18 cellular contexts compared by ENCODE assay signal in genomic region chr5:43947870-43948269, GRCh38.
"Had no signal": no experiment of that assay in that cellular context is flagged by ENCODE, and none has a peak within 500 bp of the region (broad histone marks: within the 10 kb centered on the region; RNA-seq: fewer than 3 reads in every experiment).

No MANE protein-coding gene starts in this region.

- H3K27ac ChIP-seq: cardiac muscle cell, dorsolateral prefrontal cortex, gastrocnemius medialis, ovary, right lobe of liver, testis, upper lobe of left lung had no signal

- ATAC-seq: gastrocnemius medialis; left cardiac atrium; naive thymus-derived CD4-positive, alpha-beta T cell; right lobe of liver; stimulated activated naive CD8-positive, alpha-beta T cell treated with anti-CD3 and anti-CD28 coated beads, Interleukin-15, amount 100 ng/mL, for 72 hours had no signal

- H3K27me3 ChIP-seq: cardiac muscle cell, dorsolateral prefrontal cortex, gastrocnemius medialis, ovary, right lobe of liver, testis, upper lobe of left lung had no signal

- DNase-seq: activated CD4-positive, alpha-beta T cell treated with anti-CD3 and anti-CD28 coated beads, Interleukin-2, amount 50 U/mL, for 4 hours; activated CD4-positive, CD25-positive, alpha-beta regulatory T cell treated with anti-CD3 and anti-CD28 coated beads, Interleukin-2, amount 50 U/mL, for 72 hours; activated naive CD4-positive, alpha-beta T cell treated with Interleukin-2 at 50 U/mL for 16 hours; activated T-cell treated with anti-CD3 and anti-CD28 coated beads for 4 hours; dorsolateral prefrontal cortex; erythroblast; gastrocnemius medialis; left cardiac atrium; naive thymus-derived CD4-positive, alpha-beta T cell; ovary; right lobe of liver; stimulated activated CD4-positive, alpha-beta T cell treated with anti-CD3 and anti-CD28 coated beads, Interleukin-1b, Interleukin-23, amount 100 ng/mL, for 48 hours; stimulated activated naive CD8-positive, alpha-beta T cell treated with anti-CD3 and anti-CD28 coated beads, Interleukin-15, amount 100 ng/mL, for 72 hours; T1000; testis; upper lobe of left lung had no signal

- H3K4me3 ChIP-seq: cardiac muscle cell, dorsolateral prefrontal cortex, gastrocnemius medialis, lung, ovary, right lobe of liver, testis, upper lobe of left lung had no signal

- H3K36me3 ChIP-seq: cardiac muscle cell, gastrocnemius medialis, ovary, right lobe of liver, upper lobe of left lung had no signal

- H3K4me1 ChIP-seq: gastrocnemius medialis, right lobe of liver, testis, upper lobe of left lung had no signal

- H3K9me3 ChIP-seq: gastrocnemius medialis, ovary, right lobe of liver, testis had no signal
